Comparison of ENCODE assay signal across 16 cellular contexts in genomic region chr9:126524353-126525077, GRCh38.
DNase-seq lines count a peak whose midpoint lies in the region; ATAC-seq and TF ChIP-seq lines count a peak whose summit lies in the region.
"Had no signal": no experiment of that assay in that cellular context is flagged by ENCODE, and none has a peak within 500 bp of the region (broad histone marks: within the 10 kb centered on the region; RNA-seq: fewer than 3 reads in every experiment).

No MANE protein-coding gene starts in this region.

- ATAC-seq in activated naive CD8-positive, alpha-beta T cell treated with anti-CD3 and anti-CD28 coated beads, Interleukin-2, amount 50 U/mL, for 24 hours: no peak
- ATAC-seq in T-cell (replicated peaks in 1 of 4) (no peak), lower lobe of right lung (peak in 1 of 2 donors; percentile 36), GM19455 (IDR thresholded peaks at IDR 0.05; ENCODE audit: unreplicated experiment) (no peak), GM21576 (IDR thresholded peaks at IDR 0.05; ENCODE audit: unreplicated experiment) (no peak)
- ATAC-seq in stimulated activated effector memory CD8-positive, alpha-beta T cell treated with anti-CD3 and anti-CD28 coated beads, Interleukin-12 subunit alpha, Interleukin-12 subunit beta, amount 100 ng/mL, for 72 hours: no peak

- DNase-seq in activated naive CD8-positive, alpha-beta T cell treated with anti-CD3 and anti-CD28 coated beads, Interleukin-2, amount 50 U/mL, for 24 hours: no peak
- DNase-seq in T-cell: no peak
- peak; percentile 35 for DNase-seq in lower lobe of right lung
- no peak for DNase-seq in stimulated activated effector memory CD8-positive, alpha-beta T cell treated with anti-CD3 and anti-CD28 coated beads, Interleukin-12 subunit alpha, Interleukin-12 subunit beta, amount 100 ng/mL, for 72 hours (ENCODE audit: low spot score in 2 of 2)
- no peak for DNase-seq in Ammon's horn (ENCODE audit: low spot score)
- DNase-seq: ACHN, DND-41, foreskin melanocyte, NCI-H2081, NCI-H510A, RPMI8226, testis had no signal

- H3K27me3 Mint-ChIP-seq in activated naive CD8-positive, alpha-beta T cell: peaks cover 4% of the 10 kb centered on the region
- peaks cover 36% of the 10 kb centered on the region for H3K27me3 Mint-ChIP-seq in activated naive CD8-positive, alpha-beta T cell treated with anti-CD3 and anti-CD28 coated beads, Interleukin-2, amount 50 U/mL, for 24 hours
- H3K27me3 Mint-ChIP-seq in T-cell: peaks cover 7 to 17% of the 10 kb centered on the region in 2 donors

- peak overlapping the region; percentile 61 for H3K4me3 Mint-ChIP-seq in activated naive CD8-positive, alpha-beta T cell
- H3K4me3 Mint-ChIP-seq in activated naive CD8-positive, alpha-beta T cell treated with anti-CD3 and anti-CD28 coated beads, Interleukin-2, amount 50 U/mL, for 24 hours: no peak overlapping the region
- H3K4me3 Mint-ChIP-seq in T-cell: peak overlapping the region; percentile 59 to 80 (median 64)
- peak overlapping the region; percentile 36 for H3K4me3 Mint-ChIP-seq in stimulated activated effector memory CD8-positive, alpha-beta T cell treated with anti-CD3 and anti-CD28 coated beads, Interleukin-12 subunit alpha, Interleukin-12 subunit beta, amount 100 ng/mL, for 72 hours
- H3K4me3 Mint-ChIP-seq: activated T-helper 1 cell treated with anti-CD3 and anti-CD28 coated beads, Interleukin-12 subunit alpha, Interleukin-12 subunit beta, Interleukin-2, Interleukin-4 antibody, amounts not matched to agents 30 ng/mL and 10 ng/mL and 1 ng/mL, durations not matched to agents 14 hours and 24 hours and 36 hours had no signal

- H3K9me3 ChIP-seq in lower lobe of right lung: no peaks in the 10 kb centered on the region
- H3K9me3 ChIP-seq: testis had no signal

- peaks cover 18% of the 10 kb centered on the region for H3K4me1 ChIP-seq in lower lobe of right lung
- H3K4me1 ChIP-seq: testis had no signal

- no peaks in the 10 kb centered on the region for H3K36me3 Mint-ChIP-seq in activated naive CD8-positive, alpha-beta T cell
- no peaks in the 10 kb centered on the region for H3K36me3 Mint-ChIP-seq in activated naive CD8-positive, alpha-beta T cell treated with anti-CD3 and anti-CD28 coated beads, Interleukin-2, amount 50 U/mL, for 24 hours (ENCODE audit: low read depth)
- H3K36me3 Mint-ChIP-seq in T-cell: no peaks in the 10 kb centered on the region
- peaks cover 18% of the 10 kb centered on the region for H3K36me3 Mint-ChIP-seq in stimulated activated effector memory CD8-positive, alpha-beta T cell treated with anti-CD3 and anti-CD28 coated beads, Interleukin-12 subunit alpha, Interleukin-12 subunit beta, amount 100 ng/mL, for 72 hours

- POLR2A ChIA-PET in T-cell (lab: Charles Lee): no interaction called here

- no peak for TF ChIP-seq CTCF in lower lobe of right lung (IDR thresholded peaks at IDR 0.05)

- H3K27me3 ChIP-seq in lower lobe of right lung (ENCODE audit: low read depth): peaks cover 16% of the 10 kb centered on the region
- H3K27me3 ChIP-seq: testis had no signal

- H3K9me3 Mint-ChIP-seq in activated naive CD8-positive, alpha-beta T cell (ENCODE audit: low read depth): no peaks in the 10 kb centered on the region
- no peaks in the 10 kb centered on the region for H3K9me3 Mint-ChIP-seq in activated naive CD8-positive, alpha-beta T cell treated with anti-CD3 and anti-CD28 coated beads, Interleukin-2, amount 50 U/mL, for 24 hours
- H3K9me3 Mint-ChIP-seq in T-cell: no peaks in the 10 kb centered on the region
- H3K9me3 Mint-ChIP-seq in stimulated activated effector memory CD8-positive, alpha-beta T cell treated with anti-CD3 and anti-CD28 coated beads, Interleukin-12 subunit alpha, Interleukin-12 subunit beta, amount 100 ng/mL, for 72 hours: no peaks in the 10 kb centered on the region
- H3K9me3 Mint-ChIP-seq: activated T-helper 1 cell treated with anti-CD3 and anti-CD28 coated beads, Interleukin-12 subunit alpha, Interleukin-12 subunit beta, Interleukin-2, Interleukin-4 antibody, amounts not matched to agents 30 ng/mL and 10 ng/mL and 1 ng/mL, durations not matched to agents 14 hours and 24 hours and 36 hours had no signal

- H3K4me1 Mint-ChIP-seq in activated naive CD8-positive, alpha-beta T cell (ENCODE audit: low read depth): peaks cover 12% of the 10 kb centered on the region
- peaks cover 26% of the 10 kb centered on the region for H3K4me1 Mint-ChIP-seq in activated naive CD8-positive, alpha-beta T cell treated with anti-CD3 and anti-CD28 coated beads, Interleukin-2, amount 50 U/mL, for 24 hours
- peaks cover 12 to 28% (median 18%) of the 10 kb centered on the region in 3 donors for H3K4me1 Mint-ChIP-seq in T-cell
- H3K4me1 Mint-ChIP-seq in stimulated activated effector memory CD8-positive, alpha-beta T cell treated with anti-CD3 and anti-CD28 coated beads, Interleukin-12 subunit alpha, Interleukin-12 subunit beta, amount 100 ng/mL, for 72 hours: peaks cover 47% of the 10 kb centered on the region

- peak overlapping the region; percentile 46 for H3K27ac ChIP-seq in lower lobe of right lung
- H3K27ac ChIP-seq: testis had no signal

- no peak overlapping the region for H3K4me3 ChIP-seq in lower lobe of right lung
- H3K4me3 ChIP-seq: testis had no signal

- intact Hi-C loops in lower lobe of right lung (cut with DNase I): no loop called here

- H3K27ac Mint-ChIP-seq in activated naive CD8-positive, alpha-beta T cell: no peak overlapping the region
- no peak overlapping the region for H3K27ac Mint-ChIP-seq in activated naive CD8-positive, alpha-beta T cell treated with anti-CD3 and anti-CD28 coated beads, Interleukin-2, amount 50 U/mL, for 24 hours
- peak overlapping the region in 1 of 2 donors; percentile 51 for H3K27ac Mint-ChIP-seq in T-cell
- peak overlapping the region; percentile 55 for H3K27ac Mint-ChIP-seq in stimulated activated effector memory CD8-positive, alpha-beta T cell treated with anti-CD3 and anti-CD28 coated beads, Interleukin-12 subunit alpha, Interleukin-12 subunit beta, amount 100 ng/mL, for 72 hours
- H3K27ac Mint-ChIP-seq: activated T-helper 1 cell treated with anti-CD3 and anti-CD28 coated beads, Interleukin-12 subunit alpha, Interleukin-12 subunit beta, Interleukin-2, Interleukin-4 antibody, amounts not matched to agents 30 ng/mL and 10 ng/mL and 1 ng/mL, durations not matched to agents 14 hours and 24 hours and 36 hours had no signal

- H3K36me3 ChIP-seq in lower lobe of right lung: no peaks in the 10 kb centered on the region

- CTCF ChIA-PET in T-cell (lab: Charles Lee): no interaction called here
